ENCODE assay signal across 15 cellular contexts in genomic region chr12:68348419-68348818, GRCh38. TPM values are rescaled to one million over a fixed set of nuclear protein-coding genes. Genes with fewer than 3 reads are reported as not detected.
DNase-seq lines count a peak whose midpoint lies in the region; ATAC-seq and TF ChIP-seq lines count a peak whose summit lies in the region.
"Had no signal": no experiment of that assay in that cellular context is flagged by ENCODE, and none has a peak within 500 bp of the region (broad histone marks: within the 10 kb centered on the region; RNA-seq: fewer than 3 reads in every experiment).

No MANE protein-coding gene starts in this region.

- no peak overlapping the region for H4K5ac ChIP-seq in IMR-90 (ENCODE audit: low read depth, low read length)

- BruUV-seq in IMR-90 (replicated peaks; lab: Mats Ljungman, UMichigan): no TSS peak

- H2AK9ac ChIP-seq in IMR-90 (replicated peaks; ENCODE audit: low read depth, low read length, poor library complexity): no peak overlapping the region

- TF ChIP-seq CTCF in GM23338 (conservative IDR thresholded peaks at IDR 0.05; ENCODE audit: low read depth in 2 of 2) (no peak), IMR-90 (conservative IDR thresholded peaks at IDR 0.05; ENCODE audit: low read depth, low read length) (no peak), sigmoid colon (IDR thresholded peaks at IDR 0.05) (no peak)

- H3K9me2 ChIP-seq in GM23338 (ENCODE audit: insufficient read depth): no peaks in the 10 kb centered on the region

- H3K4me2 ChIP-seq in GM23338 (no peak overlapping the region), IMR-90 (ENCODE audit: low read depth, low read length) (no peak overlapping the region)
- H3K4me2 ChIP-seq: A549 had no signal

- no peak overlapping the region for H3K9ac ChIP-seq in IMR-90 (ENCODE audit: low read depth, low read length)
- no peak overlapping the region for H3K9ac ChIP-seq in muscle layer of colon (ENCODE audit: low read length)

- H2AFZ ChIP-seq in GM23338 (peak overlapping the region; percentile 63; the same call in 1 of the 2 replicates), IMR-90 (replicated peaks; ENCODE audit: low read length, poor library complexity) (peak overlapping the region; percentile 49)

- TF ChIP-seq POLR2A in IMR-90 (IDR thresholded peaks at IDR 0.05; ENCODE audit: low read depth, low read length) (no peak), sigmoid colon (IDR thresholded peaks at IDR 0.05) (no peak)

- no peaks in the 10 kb centered on the region for H3K79me1 ChIP-seq in IMR-90 (ENCODE audit: low read depth in 1 of 2, low read length in 2 of 2)

- DNase-seq in GM23338 (ENCODE audit: low spot score) (no peak), IMR-90 (no peak), sigmoid colon (no peak), ureter (ENCODE audit: low spot score) (no peak)
- no peak for DNase-seq in activated CD4-positive, CD25-positive, alpha-beta regulatory T cell treated with anti-CD3 and anti-CD28 coated beads, Interleukin-2, amount 50 U/mL, for 72 hours
- DNase-seq: BE2C; CD4-positive, alpha-beta memory T cell; COR-L47; DMS153; EL had no signal

- no peaks in the 10 kb centered on the region for H3K9me3 ChIP-seq in IMR-90 (ENCODE audit: control insufficient read depth, insufficient read depth, low read length)
- H3K9me3 ChIP-seq in muscle layer of colon (ENCODE audit: low read length): no peaks in the 10 kb centered on the region
- H3K9me3 ChIP-seq in sigmoid colon: no peaks in the 10 kb centered on the region
- H3K9me3 ChIP-seq: A549, BE2C had no signal

- no peak overlapping the region for H3K56ac ChIP-seq in IMR-90 (ENCODE audit: extremely low read depth, insufficient read depth, low read length)

- H2BK5ac ChIP-seq in IMR-90 (ENCODE audit: low read depth, low read length, poor library complexity, severe bottlenecking): no peak overlapping the region

- ATAC-seq in GM23338 (no peak), IMR-90 (ENCODE audit: low read depth) (no peak)
- ATAC-seq: A549, HCT116, HepG2 had no signal

- H3K36me3 ChIP-seq in GM23338 (ENCODE audit: insufficient read depth): no peaks in the 10 kb centered on the region
- H3K36me3 ChIP-seq in IMR-90 (ENCODE audit: control insufficient read depth, insufficient read depth, low read length): no peaks in the 10 kb centered on the region
- H3K36me3 ChIP-seq in muscle layer of colon (ENCODE audit: insufficient read depth, low read length): no peaks in the 10 kb centered on the region
- no peaks in the 10 kb centered on the region for H3K36me3 ChIP-seq in sigmoid colon
- H3K36me3 ChIP-seq: BE2C had no signal

- no peak overlapping the region for H3K18ac ChIP-seq in IMR-90 (ENCODE audit: low read depth, low read length)

- dilution Hi-C loops in IMR-90 (cut with HindIII; ENCODE audit: low sequenced_read_pairs, unreplicated experiment): no loop called here

- no peaks in the 10 kb centered on the region for H3K36me3 Mint-ChIP-seq in GM23338 (ENCODE audit: low read depth)
- H3K36me3 Mint-ChIP-seq: CD4-positive, alpha-beta memory T cell had no signal

- no peak overlapping the region for H2BK120ac ChIP-seq in IMR-90 (ENCODE audit: low read depth, low read length)

- H3K9me3 Mint-ChIP-seq in GM23338: no peaks in the 10 kb centered on the region

- no peak overlapping the region for H3K23ac ChIP-seq in IMR-90 (ENCODE audit: low read depth, low read length)

- peaks cover 15% of the 10 kb centered on the region for H3K4me1 Mint-ChIP-seq in GM23338

- no peak overlapping the region for H3K4ac ChIP-seq in IMR-90 (ENCODE audit: low read depth, low read length)

- H3K27ac ChIP-seq in GM23338 (ENCODE audit: low read depth) (no peak overlapping the region), IMR-90 (ENCODE audit: insufficient read depth, low read length) (no peak overlapping the region), muscle layer of colon (ENCODE audit: low read depth, low read length) (peak overlapping the region; percentile 6), sigmoid colon (peak overlapping the region in 3 of 4 donors; percentile 12 to 72 (median 69))
- H3K27ac ChIP-seq: A549, C4-2B had no signal

- in situ Hi-C loops in IMR-90 (cut with MboI; ENCODE audit: low sequenced_read_pairs): no loop called here

- H3K27me3 ChIP-seq in GM23338 (ENCODE audit: insufficient read depth): no peaks in the 10 kb centered on the region
- peaks cover 12% of the 10 kb centered on the region for H3K27me3 ChIP-seq in IMR-90 (ENCODE audit: control insufficient read depth, insufficient read depth, low read length)
- no peaks in the 10 kb centered on the region for H3K27me3 ChIP-seq in muscle layer of colon (ENCODE audit: control insufficient read depth in 1 of 2, insufficient read depth in 2 of 2, low read length in 2 of 2)
- H3K27me3 ChIP-seq in sigmoid colon: no peaks in the 10 kb centered on the region

- H3K14ac ChIP-seq in IMR-90 (replicated peaks; ENCODE audit: low read depth, low read length): no peak overlapping the region

- H2AK5ac ChIP-seq in IMR-90 (ENCODE audit: low read depth, low read length): no peak overlapping the region; the same call in 1 of the 2 replicates

- no peaks in the 10 kb centered on the region for H3K9me1 ChIP-seq in IMR-90 (ENCODE audit: insufficient read depth, low read length)

- no peaks in the 10 kb centered on the region for H4K20me1 ChIP-seq in GM23338 (replicated peaks; ENCODE audit: insufficient read depth)
- H4K20me1 ChIP-seq in IMR-90 (ENCODE audit: insufficient read depth, low read length): no peaks in the 10 kb centered on the region

- no peak for TF ChIP-seq EP300 in sigmoid colon (IDR thresholded peaks at IDR 0.05)

- H3K4me3 Mint-ChIP-seq in GM23338: no peak overlapping the region
- H3K4me3 Mint-ChIP-seq: CD4-positive, alpha-beta memory T cell had no signal

- H3K4me1 ChIP-seq in GM23338 (ENCODE audit: insufficient read depth): peaks cover 10% of the 10 kb centered on the region
- peaks cover 17% of the 10 kb centered on the region for H3K4me1 ChIP-seq in IMR-90 (ENCODE audit: control insufficient read depth, insufficient read depth, low read length)
- H3K4me1 ChIP-seq in muscle layer of colon (ENCODE audit: insufficient read depth, low read length): peaks cover 26% of the 10 kb centered on the region
- peaks cover 0 to 29% (median 23%) of the 10 kb centered on the region in 4 donors for H3K4me1 ChIP-seq in sigmoid colon
- H3K4me1 ChIP-seq: BE2C had no signal

- POLR2A ChIA-PET in IMR-90 (lab: Charles Lee; ENCODE audit: unreplicated experiment): no interaction called here

- H3K27ac Mint-ChIP-seq in GM23338: no peak overlapping the region
- H3K27ac Mint-ChIP-seq: CD4-positive, alpha-beta memory T cell had no signal

- TF ChIP-seq RAD21 in IMR-90 (IDR thresholded peaks at IDR 0.05; ENCODE audit: low read length): no peak

- CTCF ChIA-PET in IMR-90 (lab: Yijun Ruan, JAX): interaction anchor here (0.6 kb wide), 1 partner anchor 276 kb away, joined by 6 read pairs; no protein-coding TSS in a partner anchor

- no peaks in the 10 kb centered on the region for H3K27me3 Mint-ChIP-seq in GM23338 (ENCODE audit: insufficient read depth, low read depth, poor library complexity)

- no peaks in the 10 kb centered on the region for H3K79me2 ChIP-seq in GM23338 (replicated peaks; ENCODE audit: insufficient read depth)

- intact Hi-C loops in IMR-90 (cut with micrococcal nuclease) (no loop called here), sigmoid colon (cut with DNase I) (no loop called here)

- no CpG with 5 or more reads among the region's 5 CpGs for WGBS in IMR-90 (ENCODE audit: extremely low coverage in 2 of 2, insufficient read length in 1 of 2), 2 experiments
- WGBS in sigmoid colon, 2 donors: 91 to 92% methylated on average over 5 of the region's 5 CpGs

- H2BK20ac ChIP-seq in IMR-90 (ENCODE audit: low read depth, low read length): no peak overlapping the region

- no peak overlapping the region for H2BK15ac ChIP-seq in IMR-90 (ENCODE audit: low read depth, low read length)

- no peak overlapping the region for H4K91ac ChIP-seq in IMR-90 (ENCODE audit: insufficient read depth, low read depth, low read length)

- H3K4me3 ChIP-seq in GM23338 (no peak overlapping the region), IMR-90 (ENCODE audit: insufficient read depth, low read depth, low read length) (no peak overlapping the region), muscle layer of colon (ENCODE audit: low read depth in 1 of 2, low read length in 2 of 2) (no peak overlapping the region), sigmoid colon (no peak overlapping the region)
- H3K4me3 ChIP-seq: A549 had no signal

- H4K8ac ChIP-seq in IMR-90 (ENCODE audit: low read depth in 2 of 2, low read length in 2 of 2): no peak overlapping the region

- H3F3A ChIP-seq in GM23338 (replicated peaks; ENCODE audit: low read depth): no peaks in the 10 kb centered on the region

TF ChIP-seq in GM23338, 12 proteins besides CTCF, POLR2A, EP300 and RAD21 (continues in another document):
- TF ChIP-seq NANOG (IDR thresholded peaks at IDR 0.05; ENCODE audit: borderline replicate concordance) (no peak), EZH2 (IDR thresholded peaks at IDR 0.05; ENCODE audit: low read depth, unreplicated experiment) (no peak), JUNB (IDR thresholded peaks at IDR 0.05; ENCODE audit: unreplicated experiment) (no peak), EZH2phosphoT487 (IDR thresholded peaks at IDR 0.05; ENCODE audit: unreplicated experiment) (no peak), STAT1 (IDR thresholded peaks at IDR 0.05; ENCODE audit: unreplicated experiment) (no peak)

TF ChIP-seq in IMR-90, 13 proteins besides CTCF, POLR2A, EP300 and RAD21 (continues in another document):
- no peak for TF ChIP-seq MAZ (IDR thresholded peaks at IDR 0.05; ENCODE audit: borderline replicate concordance, low read depth, low read length)
- no peak for TF ChIP-seq MXI1 (IDR thresholded peaks at IDR 0.05; ENCODE audit: borderline replicate concordance, low read depth, low read length)
- TF ChIP-seq MAFK (IDR thresholded peaks at IDR 0.05; ENCODE audit: low read depth, low read length): no peak
- no peak for TF ChIP-seq CEBPB (IDR thresholded peaks at IDR 0.05; ENCODE audit: low read depth, low read length)
- no peak for TF ChIP-seq BHLHE40 (IDR thresholded peaks at IDR 0.05; ENCODE audit: low read depth, low read length)
- TF ChIP-seq RFX5 (IDR thresholded peaks at IDR 0.05; ENCODE audit: low read depth, low read length): no peak
- no peak for TF ChIP-seq FOS (IDR thresholded peaks at IDR 0.05; ENCODE audit: low read depth, low read length)

RNA-seq across cellular contexts. Expression of gene MDM1, which starts 16.3 kb away (rescaled TPM):
- 18.9 and 23.3 TPM in 2 replicates for total RNA-seq in GM23338 (2014; rRNA removed; shearing (Covaris generic))
- 11.6 and 13.6 TPM in 2 replicates for polyA plus RNA-seq in GM23338 (2016; fragmentation: Nextera tagmentation; extraction: Ambion mirVana)
- total RNA-seq in IMR-90 (2012; rRNA removed): 5.6 and 7.8 TPM in 2 replicates
- polyA plus RNA-seq in IMR-90 (2012; rRNA removed): 4.8 and 5.7 TPM in 2 replicates
- polyA plus RNA-seq in IMR-90 (2012; cell fraction: cytosol; rRNA removed): 0.52 and 0.65 TPM in 2 replicates
- 4.1 and 33.0 TPM in 2 replicates for polyA plus RNA-seq in IMR-90 (2012; cell fraction: nucleus; rRNA removed; ENCODE audit: low replicate concordance)
- total RNA-seq in sigmoid colon: 100 to 1,000 TPM in 1 of 4 donors, 10 to 100 TPM in 3; 73.3 to 113 (median 89.9) TPM
- polyA plus RNA-seq in sigmoid colon: 1 to 10 TPM; 4.2 to 8.0 (median 5.4) TPM
- total RNA-seq in ureter: 24.7 TPM

Comparison
In these comparisons a context has a peak if more than half of its experiments do, and no peak if none do; other contexts are left out.
1. H3K27ac ChIP-seq: peak in muscle layer of colon (single experiment) and sigmoid colon (3 of 4); none in GM23338 (single experiment) and IMR-90 (single experiment).